ENCODE assay signal across 8 cellular contexts in genomic region chr5:143506881-143507552, GRCh38.
DNase-seq lines count a peak whose midpoint lies in the region; TF ChIP-seq lines count a peak whose summit lies in the region.

No MANE protein-coding gene starts in this region.

- no peaks in the 10 kb centered on the region for H3K9me3 ChIP-seq in esophagus (ENCODE audit: control insufficient read depth in 2 of 2, insufficient read depth in 1 of 2, low read depth in 1 of 2, low read length in 1 of 2)
- no peaks in the 10 kb centered on the region for H3K9me3 ChIP-seq in ascending aorta

- intact Hi-C loops in ascending aorta (cut with DNase I) = no loop called here

- DNase-seq in AG08395 (ENCODE audit: low spot score) (peak; percentile 80), NCI-H460 (ENCODE audit: extremely low read depth, low read depth) (peak; percentile 48), mucosa of gallbladder (ENCODE audit: low spot score) (peak; percentile 33), ascending aorta (ENCODE audit: low spot score in 2 of 2) (no peak), SKM-1 treated with dmso at 0.1 percent for 144 hours (lab: John Stamatoyannopoulos, UW; ENCODE audit: unreplicated experiment) (no peak), HuH-7.5 (ENCODE audit: low spot score) (no peak), activated T-cell treated with anti-CD3 and anti-CD28 coated beads for 4 hours (no peak)

- no peaks in the 10 kb centered on the region for H3K36me3 ChIP-seq in esophagus (ENCODE audit: control insufficient read depth in 2 of 2, insufficient read depth in 2 of 2, low read length in 1 of 2)
- H3K36me3 ChIP-seq in ascending aorta = no peaks in the 10 kb centered on the region

- WGBS in esophagus, 2 donors = 47 to 60% methylated on average over 1 of the region's 1 CpG

- H3K27me3 ChIP-seq in esophagus (ENCODE audit: control insufficient read depth in 1 of 2, insufficient read depth in 2 of 2, low read length in 2 of 2) = no peaks in the 10 kb centered on the region
- no peaks in the 10 kb centered on the region for H3K27me3 ChIP-seq in ascending aorta

- no peak overlapping the region for H3K4me3 ChIP-seq in esophagus (ENCODE audit: low read depth in 1 of 2, low read length in 2 of 2)
- H3K4me3 ChIP-seq in ascending aorta = no peak overlapping the region

- no peak for TF ChIP-seq CTCF in ascending aorta (IDR thresholded peaks at IDR 0.05)

- H3K27ac ChIP-seq in esophagus (ENCODE audit: low read depth in 2 of 2, low read length in 1 of 2) (peak overlapping the region; percentile 50 to 60), ascending aorta (no peak overlapping the region)

- H3K4me1 ChIP-seq in esophagus (ENCODE audit: control insufficient read depth in 2 of 2, insufficient read depth in 2 of 2, low read length in 1 of 2) (peaks cover 2 to 7% of the 10 kb centered on the region in 2 donors), ascending aorta (peaks cover 0 to 3% of the 10 kb centered on the region in 2 donors)

Comparison
In these comparisons a context has a peak if more than half of its experiments do, and no peak if none do; other contexts are left out.
1. DNase-seq: peak in AG08395 (single experiment), NCI-H460 (single experiment) and mucosa of gallbladder (single experiment); none in ascending aorta (0 of 2), SKM-1 treated with dmso at 0.1 percent for 144 hours (single experiment), HuH-7.5 (single experiment) and activated T-cell treated with anti-CD3 and anti-CD28 coated beads for 4 hours (single experiment).
2. H3K27ac ChIP-seq: peak in esophagus (2 of 2); none in ascending aorta (0 of 2).